Comparison of ENCODE assay signal across 8 cellular contexts in the genomic region with DNA sequence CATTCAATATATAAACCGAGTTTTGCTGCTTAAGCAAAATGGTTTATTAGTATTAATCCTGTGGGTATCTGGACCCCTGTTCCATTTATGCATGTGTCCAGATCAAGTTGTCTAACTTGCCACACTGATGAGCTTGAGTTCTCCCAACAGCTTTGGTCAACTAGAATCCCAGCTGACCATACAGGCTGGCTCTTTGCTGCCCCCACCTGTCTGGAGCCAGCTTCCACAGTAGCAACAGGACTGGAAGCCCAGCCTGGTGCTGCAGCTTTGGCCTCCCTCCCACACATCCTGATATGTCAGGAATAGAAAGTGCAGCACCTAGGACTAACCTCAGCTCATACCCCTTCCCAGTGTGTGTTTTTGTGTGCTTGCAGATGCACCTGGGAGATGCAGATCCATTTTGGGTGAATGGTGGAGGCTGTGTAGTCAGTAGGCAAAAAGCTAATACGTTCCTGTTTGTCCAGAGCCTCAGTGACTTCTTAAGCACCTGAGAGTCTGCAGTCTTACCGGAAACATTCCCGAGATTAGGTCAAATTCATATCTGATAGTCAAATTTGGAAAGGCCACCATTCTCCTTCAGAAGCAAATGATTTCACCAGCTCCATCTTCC. TPM values are rescaled to one million over a fixed set of nuclear protein-coding genes. Genes with fewer than 3 reads are reported as not detected.
DNase-seq lines count a peak whose midpoint lies in the region; ATAC-seq and TF ChIP-seq lines count a peak whose summit lies in the region.

No MANE protein-coding gene starts in this region.

- H3K56ac ChIP-seq in IMR-90 (ENCODE audit: extremely low read depth, insufficient read depth, low read length) = no peak overlapping the region

- H3K23ac ChIP-seq in IMR-90 (ENCODE audit: low read depth, low read length) = no peak overlapping the region

- H3K9ac ChIP-seq in IMR-90 (ENCODE audit: low read depth, low read length) = no peak overlapping the region

- H2BK15ac ChIP-seq in IMR-90 (ENCODE audit: low read depth, low read length) = no peak overlapping the region

- no peak overlapping the region for H3K4ac ChIP-seq in IMR-90 (ENCODE audit: low read depth, low read length)

- H2AK9ac ChIP-seq in IMR-90 (replicated peaks; ENCODE audit: low read depth, low read length, poor library complexity) = no peak overlapping the region

- TF ChIP-seq RAD21 in IMR-90 (IDR thresholded peaks at IDR 0.05; ENCODE audit: low read length) = peak; percentile 62

- CTCF ChIA-PET in IMR-90 (lab: Yijun Ruan, JAX) = interaction anchor here (0.8 to 1.0 kb wide), 2 partner anchors 140 to 189 kb away, joined by 3 read pairs; no protein-coding TSS in a partner anchor

- H4K91ac ChIP-seq in IMR-90 (ENCODE audit: insufficient read depth, low read depth, low read length) = no peak overlapping the region

- H3K9me3 ChIP-seq in IMR-90 (ENCODE audit: control insufficient read depth, insufficient read depth, low read length) = no peaks in the 10 kb centered on the region
- H3K9me3 ChIP-seq in RWPE2 (ENCODE audit: severe bottlenecking) = no peaks in the 10 kb centered on the region

- no peaks in the 10 kb centered on the region for H3K79me1 ChIP-seq in IMR-90 (ENCODE audit: low read depth in 1 of 2, low read length in 2 of 2)

- peak; percentile 63 for ATAC-seq in GM19463 (IDR thresholded peaks at IDR 0.05; ENCODE audit: unreplicated experiment)
- peak; percentile 73 for ATAC-seq in IMR-90 (ENCODE audit: low read depth)
- ATAC-seq in RWPE2 (ENCODE audit: low read depth) = peak; percentile 76
- no peak for ATAC-seq in GM19467 (IDR thresholded peaks at IDR 0.05; ENCODE audit: unreplicated experiment)

- no peak overlapping the region for H2BK5ac ChIP-seq in IMR-90 (ENCODE audit: low read depth, low read length, poor library complexity, severe bottlenecking)

- TF ChIP-seq CTCF in IMR-90 (conservative IDR thresholded peaks at IDR 0.05; ENCODE audit: low read depth, low read length) (peak; percentile 56), RWPE2 (IDR thresholded peaks at IDR 0.05; ENCODE audit: poor library complexity, severe bottlenecking) (peak; percentile 78), epithelial cell of esophagus (IDR thresholded peaks at IDR 0.05; ENCODE audit: insufficient read depth, low read depth, low read length, missing control alignments) (peak; percentile 93)

- H2AK5ac ChIP-seq in IMR-90 (ENCODE audit: low read depth, low read length) = no peak overlapping the region

- H3K18ac ChIP-seq in IMR-90 (ENCODE audit: low read depth, low read length) = no peak overlapping the region

- no peaks in the 10 kb centered on the region for H3K9me1 ChIP-seq in IMR-90 (ENCODE audit: insufficient read depth, low read length)

- intact Hi-C loops in IMR-90 (cut with micrococcal nuclease) = loop anchor here (1.0 to 2.0 kb wide), 2 partner anchors 140 to 243 kb away; no protein-coding TSS in a partner anchor

- no peaks in the 10 kb centered on the region for H4K20me1 ChIP-seq in IMR-90 (ENCODE audit: insufficient read depth, low read length)

- BruUV-seq in IMR-90 (replicated peaks; lab: Mats Ljungman, UMichigan) = no TSS peak

- 50% methylated on average over 2 of the region's 4 CpGs; no CpG with 5 or more reads in 1 of the 2 experiments for WGBS in IMR-90 (ENCODE audit: extremely low coverage in 2 of 2, insufficient read length in 1 of 2), 2 experiments

- H2AFZ ChIP-seq in IMR-90 (replicated peaks; ENCODE audit: low read length, poor library complexity) = no peak overlapping the region

- H3K4me1 ChIP-seq in IMR-90 (ENCODE audit: control insufficient read depth, insufficient read depth, low read length) (no peaks in the 10 kb centered on the region), RWPE2 (ENCODE audit: insufficient read depth, poor library complexity, severe bottlenecking) (no peaks in the 10 kb centered on the region)

- H3K4me3 ChIP-seq in IMR-90 (ENCODE audit: insufficient read depth, low read depth, low read length) = no peak overlapping the region
- H3K4me3 ChIP-seq in RWPE2 (ENCODE audit: severe bottlenecking) = no peak overlapping the region
- H3K4me3 ChIP-seq in epithelial cell of esophagus (ENCODE audit: low read length) = no peak overlapping the region

- no peak overlapping the region for H3K27ac ChIP-seq in IMR-90 (ENCODE audit: insufficient read depth, low read length)
- no peak overlapping the region for H3K27ac ChIP-seq in RWPE2 (ENCODE audit: poor library complexity, severe bottlenecking)

- no peak overlapping the region for H2BK20ac ChIP-seq in IMR-90 (ENCODE audit: low read depth, low read length)

- peak; percentile 10 for DNase-seq in ELR (ENCODE audit: low read depth)
- peak; percentile 31 for DNase-seq in IMR-90
- DNase-seq in RWPE2 (ENCODE audit: low spot score) = no peak
- peak; percentile 66 for DNase-seq in epithelial cell of esophagus (ENCODE audit: low read depth)
- DNase-seq in middle frontal gyrus (ENCODE audit: extremely low spot score, low spot score) = peak; percentile 13
- DNase-seq in mesenteric fat pad (ENCODE audit: low spot score) = no peak

- in situ Hi-C loops in IMR-90 (cut with MboI; ENCODE audit: low sequenced_read_pairs) = loop anchor here (5.0 kb wide), 1 partner anchor 140 kb away; no protein-coding TSS in a partner anchor

- dilution Hi-C loops in IMR-90 (cut with HindIII; ENCODE audit: low sequenced_read_pairs, unreplicated experiment) = no loop called here

- no peak overlapping the region for H3K14ac ChIP-seq in IMR-90 (replicated peaks; ENCODE audit: low read depth, low read length)

- no peak overlapping the region for H3K4me2 ChIP-seq in IMR-90 (ENCODE audit: low read depth, low read length)

- no peak for TF ChIP-seq POLR2A in IMR-90 (IDR thresholded peaks at IDR 0.05; ENCODE audit: low read depth, low read length)

- H3K36me3 ChIP-seq in IMR-90 (ENCODE audit: control insufficient read depth, insufficient read depth, low read length) (no peaks in the 10 kb centered on the region), RWPE2 (ENCODE audit: low read depth) (no peaks in the 10 kb centered on the region)

- H4K8ac ChIP-seq in IMR-90 (ENCODE audit: low read depth in 2 of 2, low read length in 2 of 2) = no peak overlapping the region

- H4K5ac ChIP-seq in IMR-90 (ENCODE audit: low read depth, low read length) = no peak overlapping the region

- H2BK120ac ChIP-seq in IMR-90 (ENCODE audit: low read depth, low read length) = no peak overlapping the region

- H3K27me3 ChIP-seq in IMR-90 (ENCODE audit: control insufficient read depth, insufficient read depth, low read length) (no peaks in the 10 kb centered on the region), RWPE2 (ENCODE audit: insufficient read depth, poor library complexity, severe bottlenecking) (no peaks in the 10 kb centered on the region)

- POLR2A ChIA-PET in IMR-90 (lab: Charles Lee; ENCODE audit: unreplicated experiment) = no interaction called here

TF ChIP-seq in IMR-90, 13 proteins besides CTCF, POLR2A, EP300 and RAD21:
- TF ChIP-seq MAFK (IDR thresholded peaks at IDR 0.05; ENCODE audit: low read depth, low read length) (no peak), SMC3 (IDR thresholded peaks at IDR 0.05; ENCODE audit: low read depth, low read length) (no peak)

RNA-seq across cellular contexts. Expression of a gene that starts 40.9 kb away (rescaled TPM):
- total RNA-seq in IMR-90 (2012; rRNA removed) = 0.83 and 1.1 TPM in 2 replicates
- 1.2 and 1.3 TPM in 2 replicates for polyA plus RNA-seq in IMR-90 (2012; rRNA removed)
- polyA plus RNA-seq in IMR-90 (2012; cell fraction: cytosol; rRNA removed) = 0.73 and 0.93 TPM in 2 replicates
- 0.25 and 0.38 TPM in 2 replicates for polyA plus RNA-seq in IMR-90 (2012; cell fraction: nucleus; rRNA removed; ENCODE audit: low replicate concordance)
- 1.5 TPM for total RNA-seq in mesenteric fat pad

Comparison
In these comparisons a context has a peak if more than half of its experiments do, and no peak if none do; other contexts are left out.
1. DNase-seq: peak in ELR (single experiment), IMR-90 (single experiment), epithelial cell of esophagus (single experiment) and middle frontal gyrus (single experiment); none in RWPE2 (single experiment) and mesenteric fat pad (single experiment).
2. Peak in every context shown above with its lines, with median percentiles within 50 percentile points of each other: CTCF ChIP-seq.